ENCODE assay signal across 14 cellular contexts in genomic region chr5:31982027-31982426, GRCh38.
"Had no signal": no experiment of that assay in that cellular context is flagged by ENCODE, and none has a peak within 500 bp of the region (broad histone marks: within the 10 kb centered on the region; RNA-seq: fewer than 3 reads in every experiment).

No MANE protein-coding gene starts in this region.

- H3K4me3 Mint-ChIP-seq: memory B cell; natural killer cell treated with Interleukin-12 subunit alpha and Interleukin-12 subunit beta and Interleukin-15 and Interleukin-18, amount 100 ng/mL, for 72 hours had no signal

- H3K27ac ChIP-seq: esophagus muscularis mucosa, gastrocnemius medialis, heart right ventricle, lower lobe of right lung, neutrophil had no signal

- H3K9me3 ChIP-seq: esophagus muscularis mucosa, gastrocnemius medialis, heart right ventricle, lower lobe of right lung, neutrophil had no signal

- H3K4me2 ChIP-seq: smooth muscle cell had no signal

- FAIRE-seq: endometrium had no signal

- H3K36me3 Mint-ChIP-seq: memory B cell; natural killer cell treated with Interleukin-12 subunit alpha and Interleukin-12 subunit beta and Interleukin-15 and Interleukin-18, amount 100 ng/mL, for 72 hours had no signal

- DNase-seq: effector memory CD4-positive, alpha-beta T cell; gastrocnemius medialis; heart right ventricle; lower lobe of right lung; midbrain; stimulated activated CD4-positive, alpha-beta T cell treated with anti-CD3 and anti-CD28 coated beads, Interleukin-2, amount 100 ng/mL, for 48 hours; stimulated activated naive CD4-positive, alpha-beta T cell treated with Interleukin-2 at 50 U/mL for 16 hours had no signal

- H3K27me3 ChIP-seq: esophagus muscularis mucosa, gastrocnemius medialis, heart right ventricle, neutrophil had no signal

- H3K4me1 Mint-ChIP-seq: memory B cell had no signal

- H3K9me3 Mint-ChIP-seq: memory B cell; natural killer cell treated with Interleukin-12 subunit alpha and Interleukin-12 subunit beta and Interleukin-15 and Interleukin-18, amount 100 ng/mL, for 72 hours had no signal

- H3K4me3 ChIP-seq: esophagus muscularis mucosa, gastrocnemius medialis, heart right ventricle, lower lobe of right lung, smooth muscle cell had no signal

- ATAC-seq: gastrocnemius medialis; left lobe of liver; lower lobe of right lung; natural killer cell treated with Interleukin-12 subunit alpha and Interleukin-12 subunit beta and Interleukin-15 and Interleukin-18, amount 100 ng/mL, for 72 hours had no signal

- H3K36me3 ChIP-seq: gastrocnemius medialis, lower lobe of right lung, neutrophil had no signal

- H3K27ac Mint-ChIP-seq: memory B cell; natural killer cell treated with Interleukin-12 subunit alpha and Interleukin-12 subunit beta and Interleukin-15 and Interleukin-18, amount 100 ng/mL, for 72 hours had no signal
